In the genomic region with DNA sequence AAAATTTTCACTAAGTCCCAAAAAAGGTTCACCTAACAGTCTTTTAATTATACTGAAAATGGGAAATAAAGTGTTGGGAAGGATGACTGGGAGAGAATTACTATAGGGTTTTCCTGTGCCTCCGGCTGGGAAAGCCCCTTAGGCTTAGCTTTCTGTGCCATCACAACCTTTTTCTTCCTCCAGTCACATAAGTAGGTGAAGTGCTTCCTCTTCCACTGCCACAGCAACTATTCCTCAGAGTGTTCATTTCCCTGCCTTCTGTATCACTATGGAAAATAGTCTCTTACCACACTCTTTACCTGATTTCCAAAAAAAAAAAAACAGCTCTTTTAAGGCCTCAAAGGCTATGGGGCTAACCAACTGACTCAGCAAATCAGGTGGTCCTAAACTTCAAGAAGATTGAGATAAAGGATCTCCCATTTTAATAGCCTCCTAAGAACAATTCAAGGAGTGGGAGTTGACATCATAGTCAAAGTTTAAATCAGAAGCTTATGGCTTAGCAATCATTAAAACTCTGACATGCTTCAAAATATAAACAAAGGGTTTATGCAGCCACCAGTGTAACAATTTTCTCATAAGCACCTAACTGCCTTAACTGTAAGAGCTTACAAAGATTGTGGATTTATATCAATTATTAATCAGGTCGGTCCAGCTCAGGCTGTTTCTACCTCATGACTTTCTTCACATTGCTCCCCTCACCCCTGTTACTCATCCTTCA, we compare ENCODE assay signal across 14 cellular contexts.
DNase-seq lines count a peak whose midpoint lies in the region; ATAC-seq, FAIRE-seq and TF ChIP-seq lines count a peak whose summit lies in the region.
"Had no signal": no experiment of that assay in that cellular context is flagged by ENCODE, and none has a peak within 500 bp of the region (broad histone marks: within the 10 kb centered on the region; RNA-seq: fewer than 3 reads in every experiment).

No MANE protein-coding gene starts in this region.

- FAIRE-seq in bronchial epithelial cell (lab: Jason Lieb, UNC) (no peak), HepG2 (lab: Jason Lieb, UNC) (no peak)

- peaks cover 16% of the 10 kb centered on the region for H3K4me1 ChIP-seq in HepG2 (ENCODE audit: insufficient read depth, low read length)
- H3K4me1 ChIP-seq: BLaER1 treated with 17β-estradiol and CSF1 and Interleukin-3, amounts not matched to agents 10 nM and 100 nM had no signal

- no peaks in the 10 kb centered on the region for H3K27me3 Mint-ChIP-seq in IgD-negative memory B cell
- H3K27me3 Mint-ChIP-seq: naive thymus-derived CD8-positive, alpha-beta T cell had no signal

- no peak overlapping the region for H2AFZ ChIP-seq in HepG2 (ENCODE audit: low read length)

- 93% methylated on average over 2 of the region's 2 CpGs for WGBS in HepG2 (ENCODE audit: low lambda C conversion rate)

- CTCF ChIA-PET in HepG2 (lab: Yijun Ruan, JAX; ENCODE audit: low intra/inter-chr PET ratio, low total read pairs) = no interaction called here

- no peaks in the 10 kb centered on the region for H3K9me3 ChIP-seq in HepG2 (ENCODE audit: low read length)
- H3K9me3 ChIP-seq: BLaER1 treated with 17β-estradiol and CSF1 and Interleukin-3, amounts not matched to agents 10 nM and 100 nM had no signal

- DNase-seq in ELF-1 (ENCODE audit: low read depth, low spot score) (peak; percentile 16), bronchial epithelial cell (ENCODE audit: low read depth) (peak; percentile 87), HepG2 (ENCODE audit: low spot score) (no peak), superior temporal gyrus (ENCODE audit: extremely low spot score) (no peak), activated gamma-delta T cell (lab: John Stamatoyannopoulos, UW) (no peak)
- DNase-seq in activated naive CD4-positive, alpha-beta T cell (lab: John Stamatoyannopoulos, UW) = no peak
- DNase-seq: amygdala; Kasumi-1; naive thymus-derived CD8-positive, alpha-beta T cell had no signal

- no peak for TF ChIP-seq RAD21 in HepG2 (CRISPR knock-in tag; IDR thresholded peaks at IDR 0.05)

- TF ChIP-seq EP300 in HepG2 (IDR thresholded peaks at IDR 0.05; ENCODE audit: low read depth in 2 of 2, low read length in 2 of 2) = no peak
- no peak for TF ChIP-seq EP300 in HepG2 (CRISPR knock-in tag; IDR thresholded peaks at IDR 0.05; ENCODE audit: borderline replicate concordance)

- H3K36me3 ChIP-seq in bronchial epithelial cell (ENCODE audit: control insufficient read depth, insufficient read depth, low read length) (no peaks in the 10 kb centered on the region), HepG2 (replicated peaks in 1 of 2; ENCODE audit: control insufficient read depth in 1 of 2, insufficient read depth in 2 of 2, low read length in 2 of 2) (peaks cover 0 to 4% of the 10 kb centered on the region in 2 experiments; a peak in 1 of 5 replicates)
- H3K36me3 ChIP-seq: BLaER1 treated with 17β-estradiol and CSF1 and Interleukin-3, amounts not matched to agents 10 nM and 100 nM had no signal

- no peaks in the 10 kb centered on the region for H3K9me3 Mint-ChIP-seq in IgD-negative memory B cell
- H3K9me3 Mint-ChIP-seq: naive thymus-derived CD8-positive, alpha-beta T cell had no signal

- BruUV-seq in HepG2 (replicated peaks; lab: Mats Ljungman, UMichigan) = no TSS peak

- TF ChIP-seq CTCF in bronchial epithelial cell (IDR thresholded peaks at IDR 0.05; ENCODE audit: insufficient read depth, low read length, severe bottlenecking) = no peak
- TF ChIP-seq CTCF in HepG2 (CRISPR knock-in tag; IDR thresholded peaks at IDR 0.05) = no peak

- peaks cover 7% of the 10 kb centered on the region for H3K36me3 Mint-ChIP-seq in IgD-negative memory B cell

- no peak overlapping the region for H3K27ac ChIP-seq in HepG2 (ENCODE audit: extremely low read length, insufficient read depth, low read length)
- H3K27ac ChIP-seq: BLaER1 treated with 17β-estradiol and CSF1 and Interleukin-3, amounts not matched to agents 10 nM and 100 nM; SK-N-MC had no signal

- peak overlapping the region in 2 of 3 donors; percentile 9 to 61 for H3K27ac Mint-ChIP-seq in IgD-negative memory B cell

- in situ Hi-C loops in HepG2 (cut with HindIII; ENCODE audit: extremely low pct_ligation_motif_present, low pct_unique_long_range_greater_than_20kb) = loop anchor here (25.0 kb wide), 1 partner anchor 931 kb away; no protein-coding TSS in a partner anchor

- intact Hi-C loops in HepG2 (cut with micrococcal nuclease; ENCODE audit: unreplicated experiment) = no loop called here

- H3K27me3 ChIP-seq in bronchial epithelial cell (ENCODE audit: control insufficient read depth, insufficient read depth, low read length) (no peaks in the 10 kb centered on the region), HepG2 (ENCODE audit: control insufficient read depth in 1 of 2, insufficient read depth in 2 of 2, low read length in 2 of 2) (no peaks in the 10 kb centered on the region)
- H3K27me3 ChIP-seq: BLaER1 treated with 17β-estradiol and CSF1 and Interleukin-3, amounts not matched to agents 10 nM and 100 nM had no signal

- no peak for TF ChIP-seq POLR2A in HepG2 (IDR thresholded peaks at IDR 0.05; ENCODE audit: insufficient read depth in 1 of 2, low read depth in 2 of 2, low read length in 2 of 2)

- no peak overlapping the region for H3K4me2 ChIP-seq in HepG2 (ENCODE audit: low read depth, low read length)
- H3K4me2 ChIP-seq: BLaER1 treated with 17β-estradiol and CSF1 and Interleukin-3, amounts not matched to agents 10 nM and 100 nM had no signal

- POLR2A ChIA-PET in HepG2 (lab: Yijun Ruan, JAX) = interaction anchor here (0.6 kb wide), 1 partner anchor 40 kb away, joined by 3 read pairs; no protein-coding TSS in a partner anchor

- H3K9ac ChIP-seq in HepG2 (ENCODE audit: insufficient read depth, low read depth, low read length) = no peak overlapping the region
- H3K9ac ChIP-seq: BLaER1 treated with 17β-estradiol and CSF1 and Interleukin-3, amounts not matched to agents 10 nM and 100 nM had no signal

- H3K79me2 ChIP-seq in HepG2 (ENCODE audit: insufficient read depth, low read length) = peaks cover 3% of the 10 kb centered on the region

- ATAC-seq in HepG2 = no peak
- no peak for ATAC-seq in GM18907 (IDR thresholded peaks at IDR 0.05; ENCODE audit: unreplicated experiment)
- ATAC-seq: naive thymus-derived CD8-positive, alpha-beta T cell; sciatic nerve had no signal

- no peak overlapping the region for H3K4me3 Mint-ChIP-seq in IgD-negative memory B cell
- H3K4me3 Mint-ChIP-seq: naive thymus-derived CD8-positive, alpha-beta T cell had no signal

- H3K4me1 Mint-ChIP-seq in IgD-negative memory B cell = peaks cover 8 to 15% (median 13%) of the 10 kb centered on the region in 3 donors

- no peak overlapping the region for H3K4me3 ChIP-seq in bronchial epithelial cell (ENCODE audit: low read depth, low read length)
- H3K4me3 ChIP-seq in HepG2 (replicated peaks in 1 of 3; ENCODE audit: insufficient read depth in 1 of 3, low read depth in 2 of 3, low read length in 3 of 3) = no peak overlapping the region
- H3K4me3 ChIP-seq: BLaER1 treated with 17β-estradiol and CSF1 and Interleukin-3, amounts not matched to agents 10 nM and 100 nM; SK-N-MC had no signal

- peaks cover 4% of the 10 kb centered on the region; the same call in 1 of the 2 replicates for H4K20me1 ChIP-seq in HepG2 (ENCODE audit: insufficient read depth, low read length)
- H4K20me1 ChIP-seq: BLaER1 treated with 17β-estradiol and CSF1 and Interleukin-3, amounts not matched to agents 10 nM and 100 nM had no signal

TF ChIP-seq in HepG2, 621 proteins besides CTCF, POLR2A, EP300 and RAD21:
- TF ChIP-seq ZNF570 (CRISPR knock-in tag; IDR thresholded peaks at IDR 0.05; ENCODE audit: borderline replicate concordance) (no peak), MAFK (conservative IDR thresholded peaks at IDR 0.05 in 1 of 2, IDR thresholded peaks at IDR 0.05 in 1 of 2; ENCODE audit: low read length in 2 of 2) (peak; percentile 67 to 82), CHD2 (IDR thresholded peaks at IDR 0.05; ENCODE audit: low read depth, low read length) (no peak), MAFF (IDR thresholded peaks at IDR 0.05; ENCODE audit: low read depth, low read length) (peak; percentile 59), NCOA1 (CRISPR knock-in tag; IDR thresholded peaks at IDR 0.05) (no peak), ARID3A (IDR thresholded peaks at IDR 0.05; ENCODE audit: low read depth, low read length) (no peak), HDAC6 (IDR thresholded peaks at IDR 0.05; ENCODE audit: low read depth, low read length) (no peak), ZNF263 (CRISPR knock-in tag; IDR thresholded peaks at IDR 0.05) (no peak), ATAD3A (CRISPR knock-in tag; IDR thresholded peaks at IDR 0.05) (no peak), NFE2 (CRISPR knock-in tag; IDR thresholded peaks at IDR 0.05) (no peak)
TF ChIP-seq in HepG2: peak in this region for 2.

Comparison
In these comparisons a context has a peak if more than half of its experiments do, and no peak if none do; other contexts are left out.
1. DNase-seq: peak in ELF-1 (single experiment) and bronchial epithelial cell (single experiment); none in HepG2 (single experiment), superior temporal gyrus (single experiment), activated naive CD4-positive, alpha-beta T cell (0 of 4) and activated gamma-delta T cell (single experiment).